ENCODE assay signal across 8 cellular contexts in the genomic region with DNA sequence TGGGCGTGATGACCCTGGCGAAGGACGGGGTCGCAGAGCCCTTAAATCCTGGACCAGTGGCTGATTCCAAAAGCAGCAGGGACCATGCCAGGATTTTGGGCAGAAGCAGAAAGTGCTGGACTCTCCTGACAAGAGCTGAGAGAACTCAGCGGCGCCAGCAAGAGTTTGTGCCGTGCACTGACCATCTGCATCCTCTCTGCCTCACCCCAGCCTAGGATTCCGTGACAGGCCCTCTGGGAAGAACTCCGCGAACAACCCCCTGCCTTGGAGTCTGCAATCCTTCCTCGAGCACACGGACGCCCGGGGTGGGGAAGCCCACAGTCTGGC. TPM values are rescaled to one million over a fixed set of nuclear protein-coding genes. Genes with fewer than 3 reads are reported as not detected.
A peak's percentile ranks its signal among the peaks of the same experiment; 100 is the strongest.
DNase-seq lines count a peak whose midpoint lies in the region; TF ChIP-seq lines count a peak whose summit lies in the region.

No MANE protein-coding gene starts in this region.

- in situ Hi-C loops in G401 (cut with HindIII; ENCODE audit: low sequenced_read_pairs): no loop called here

- DNase-seq in T-helper 1 cell: no peak
- DNase-seq in ascending aorta (ENCODE audit: low spot score in 2 of 2): no peak
- peak; percentile 14 for DNase-seq in kidney glomerular epithelial cell (lab: John Stamatoyannopoulos, UW)
- DNase-seq in testis: no peak
- DNase-seq in GM10248 (ENCODE audit: extremely low spot score): no peak
- DNase-seq in NOMO-1 treated with DMSO at 0.1 percent for 48 hours (lab: John Stamatoyannopoulos, UW; ENCODE audit: unreplicated experiment): no peak
- no peak for DNase-seq in G401 (ENCODE audit: low spot score)

- intact Hi-C loops in ascending aorta (cut with DNase I) (loop anchor here (1.0 kb wide), 3 partner anchors 22 to 34 kb away; no protein-coding TSS in a partner anchor), testis (cut with DNase I; ENCODE audit: low total_unique reads) (no loop called here)

- peaks cover 15% of the 10 kb centered on the region for H3K4me1 Mint-ChIP-seq in T-helper 1 cell treated with Interleukin-12 subunit alpha and Interleukin-12 subunit beta and Interleukin-4 antibody, amounts not matched to agents 30 μg/mL and 1 μg/mL, for 36 hours (ENCODE audit: low read depth)

- H3K27me3 ChIP-seq in ascending aorta (no peaks in the 10 kb centered on the region), testis (no peaks in the 10 kb centered on the region)

- H3K4me1 ChIP-seq in ascending aorta (peaks cover 7 to 22% of the 10 kb centered on the region in 2 donors), testis (peaks cover 18% of the 10 kb centered on the region)

- H3K4me3 ChIP-seq in ascending aorta: peak overlapping the region; percentile 96 to 99
- peak overlapping the region; percentile 84 to 96 for H3K4me3 ChIP-seq in testis

- H3K9me3 Mint-ChIP-seq in T-helper 1 cell treated with Interleukin-12 subunit alpha and Interleukin-12 subunit beta and Interleukin-4 antibody, amounts not matched to agents 30 μg/mL and 1 μg/mL, for 36 hours: no peaks in the 10 kb centered on the region

- H3K9me3 ChIP-seq in ascending aorta: no peaks in the 10 kb centered on the region
- no peaks in the 10 kb centered on the region for H3K9me3 ChIP-seq in testis

- peak overlapping the region; percentile 66 to 68 for H3K27ac ChIP-seq in ascending aorta
- peak overlapping the region in 1 of 2 donors; percentile 85 for H3K27ac ChIP-seq in testis

- CTCF ChIA-PET in GM10248 (lab: Yijun Ruan, JAX): interaction anchor here (0.7 to 1.0 kb wide), 2 partner anchors 8 to 34 kb away, joined by 3 read pairs; no protein-coding TSS in a partner anchor

- H3K36me3 ChIP-seq in ascending aorta: peaks cover 16 to 25% of the 10 kb centered on the region in 2 donors
- H3K36me3 ChIP-seq in testis (ENCODE audit: low read depth, missing control alignments): no peaks in the 10 kb centered on the region

- peak overlapping the region; percentile 72 for H3K27ac Mint-ChIP-seq in T-helper 1 cell treated with Interleukin-12 subunit alpha and Interleukin-12 subunit beta and Interleukin-4 antibody, amounts not matched to agents 30 μg/mL and 1 μg/mL, for 36 hours

- POLR2A ChIA-PET in GM10248 (lab: Yijun Ruan, JAX): no interaction called here

- H3K27me3 Mint-ChIP-seq in T-helper 1 cell treated with Interleukin-12 subunit alpha and Interleukin-12 subunit beta and Interleukin-4 antibody, amounts not matched to agents 30 μg/mL and 1 μg/mL, for 36 hours (ENCODE audit: low read depth): peaks cover 10% of the 10 kb centered on the region

- TF ChIP-seq CTCF in ascending aorta (IDR thresholded peaks at IDR 0.05) (no peak), testis (IDR thresholded peaks at IDR 0.05) (no peak), GM10248 (IDR thresholded peaks at IDR 0.05; ENCODE audit: control extremely low read depth, extremely low read depth, low read depth, missing control alignments) (no peak)

- H3K4me3 Mint-ChIP-seq in T-helper 1 cell treated with Interleukin-12 subunit alpha and Interleukin-12 subunit beta and Interleukin-4 antibody, amounts not matched to agents 30 μg/mL and 1 μg/mL, for 36 hours: peak overlapping the region; percentile 89

- TF ChIP-seq POLR2A in testis (IDR thresholded peaks at IDR 0.05): no peak

- H3K36me3 Mint-ChIP-seq in T-helper 1 cell treated with Interleukin-12 subunit alpha and Interleukin-12 subunit beta and Interleukin-4 antibody, amounts not matched to agents 30 μg/mL and 1 μg/mL, for 36 hours (ENCODE audit: low read depth): peaks cover 13% of the 10 kb centered on the region

- 21 to 44% methylated on average over 4 to 14 of the region's 14 CpGs for WGBS in testis, 2 donors

RNA-seq across cellular contexts. Expression of a gene that starts 0.6 kb away (rescaled TPM):
- total RNA-seq in ascending aorta (128 TPM), testis (100 to 1,000 TPM; 312 to 369 TPM)
- polyA plus RNA-seq in testis (ENCODE audit: insufficient read depth, low read depth, low replicate concordance): 187 TPM
- total RNA-seq in G401 (2014; rRNA removed; shearing (Covaris generic)): 412 and 488 TPM in 2 replicates

RNA-seq across cellular contexts. Expression of a gene that starts 22.5 kb away (rescaled TPM):
- total RNA-seq in ascending aorta (1,335 TPM), testis (100 to 1,000 TPM; 117 to 201 TPM)
- polyA plus RNA-seq in testis (ENCODE audit: insufficient read depth, low read depth, low replicate concordance): 211 TPM
- total RNA-seq in G401 (2014; rRNA removed; shearing (Covaris generic)): 1,075 and 1,129 TPM in 2 replicates

RNA-seq across cellular contexts. Expression of a gene that starts 23.6 kb away (rescaled TPM):
- 23.4 TPM for total RNA-seq in ascending aorta
- total RNA-seq in testis: 1 to 10 TPM; 6.2 to 7.0 TPM
- polyA plus RNA-seq in testis (ENCODE audit: insufficient read depth, low read depth, low replicate concordance): 4.0 TPM
- total RNA-seq in G401 (2014; rRNA removed; shearing (Covaris generic)): 12.1 and 12.6 TPM in 2 replicates

RNA-seq across cellular contexts. Expression of a gene that starts 33.5 kb away (rescaled TPM):
- not detected for total RNA-seq in ascending aorta
- under 1 TPM in 1 of 2 donors, not detected in 1; 0.50 TPM for total RNA-seq in testis
- polyA plus RNA-seq in testis (ENCODE audit: insufficient read depth, low read depth, low replicate concordance): not detected
- not detected in 2 replicates for total RNA-seq in G401 (2014; rRNA removed; shearing (Covaris generic))

RNA-seq across cellular contexts. Expression of a gene that starts 44.4 kb away (rescaled TPM):
- not detected for total RNA-seq in ascending aorta
- under 1 TPM in 1 of 2 donors, not detected in 1; 0.50 TPM for total RNA-seq in testis
- 0.66 TPM for polyA plus RNA-seq in testis (ENCODE audit: insufficient read depth, low read depth, low replicate concordance)
- total RNA-seq in G401 (2014; rRNA removed; shearing (Covaris generic)): not detected in 2 replicates
